Comparison of ENCODE assay signal across 11 cellular contexts in genomic region chr14:35932136-35932535, GRCh38.
DNase-seq lines count a peak whose midpoint lies in the region; ATAC-seq and TF ChIP-seq lines count a peak whose summit lies in the region.
"Had no signal": no experiment of that assay in that cellular context is flagged by ENCODE, and none has a peak within 500 bp of the region (broad histone marks: within the 10 kb centered on the region; RNA-seq: fewer than 3 reads in every experiment).

No MANE protein-coding gene starts in this region.

- H2AFZ ChIP-seq in GM23338 (peak overlapping the region; percentile 85; the same call in 1 of the 2 replicates), neural progenitor cell (replicated peaks) (peak overlapping the region; percentile 87), PC-9 (no peak overlapping the region)

- H3K27ac Mint-ChIP-seq in activated naive CD4-positive, alpha-beta T cell treated with anti-CD3 and anti-CD28 coated beads, Interleukin-2, amount 10 ng/mL, durations not matched to agents 7 days and 5 days = peak overlapping the region; percentile 69
- H3K27ac Mint-ChIP-seq in GM23338 = no peak overlapping the region
- no peak overlapping the region for H3K27ac Mint-ChIP-seq in neural progenitor cell
- H3K27ac Mint-ChIP-seq: stimulated activated memory B cell treated with anti-CD40 and anti-IgM and Interleukin-4, amounts not matched to agents 10 μg/mL and 1 μg/mL and 100 μg/mL, for 72 hours had no signal

- H3K4me2 ChIP-seq in GM23338 (no peak overlapping the region), neural progenitor cell (no peak overlapping the region), PC-9 (no peak overlapping the region)

- H3F3A ChIP-seq in GM23338 (replicated peaks; ENCODE audit: low read depth) = no peaks in the 10 kb centered on the region
- peaks cover 1% of the 10 kb centered on the region for H3F3A ChIP-seq in neural progenitor cell (ENCODE audit: low read depth)
- H3F3A ChIP-seq in PC-9 (ENCODE audit: insufficient read depth, low read depth) = no peaks in the 10 kb centered on the region

- no peaks in the 10 kb centered on the region for H3K9me3 ChIP-seq in KOPT-K1 (ENCODE audit: insufficient read depth, low read length, poor library complexity, severe bottlenecking)
- H3K9me3 ChIP-seq in neural progenitor cell (ENCODE audit: low read depth) = no peaks in the 10 kb centered on the region
- no peaks in the 10 kb centered on the region for H3K9me3 ChIP-seq in PC-9 (ENCODE audit: insufficient read depth, low read depth)

- intact Hi-C loops in PC-9 (cut with micrococcal nuclease; ENCODE audit: unreplicated experiment) = no loop called here

- POLR2A ChIA-PET in PC-9 (lab: Charles Lee; ENCODE audit: unreplicated experiment) = no interaction called here

- TF ChIP-seq CTCF in GM23338 (conservative IDR thresholded peaks at IDR 0.05; ENCODE audit: low read depth in 2 of 2) (no peak), neural progenitor cell (IDR thresholded peaks at IDR 0.05) (no peak), PC-9 (conservative IDR thresholded peaks at IDR 0.05) (no peak)

- H4K20me1 ChIP-seq in GM23338 (replicated peaks; ENCODE audit: insufficient read depth) (no peaks in the 10 kb centered on the region), neural progenitor cell (ENCODE audit: low read depth) (no peaks in the 10 kb centered on the region), PC-9 (ENCODE audit: insufficient read depth) (no peaks in the 10 kb centered on the region)

- H3K9ac ChIP-seq in neural progenitor cell = no peak overlapping the region

- H3K9me3 Mint-ChIP-seq in activated naive CD4-positive, alpha-beta T cell treated with anti-CD3 and anti-CD28 coated beads, Interleukin-2, amount 10 ng/mL, durations not matched to agents 7 days and 5 days = no peaks in the 10 kb centered on the region
- H3K9me3 Mint-ChIP-seq in GM23338 = no peaks in the 10 kb centered on the region
- H3K9me3 Mint-ChIP-seq in neural progenitor cell = no peaks in the 10 kb centered on the region

- H3K9me2 ChIP-seq in GM23338 (ENCODE audit: insufficient read depth) (no peaks in the 10 kb centered on the region), PC-9 (ENCODE audit: insufficient read depth) (no peaks in the 10 kb centered on the region)

- no peaks in the 10 kb centered on the region for H3K36me3 Mint-ChIP-seq in activated naive CD4-positive, alpha-beta T cell treated with anti-CD3 and anti-CD28 coated beads, Interleukin-2, amount 10 ng/mL, durations not matched to agents 7 days and 5 days
- H3K36me3 Mint-ChIP-seq in GM23338 (ENCODE audit: low read depth) (no peaks in the 10 kb centered on the region), neural progenitor cell (no peaks in the 10 kb centered on the region)
- H3K36me3 Mint-ChIP-seq: stimulated activated memory B cell treated with anti-CD40 and anti-IgM and Interleukin-4, amounts not matched to agents 10 μg/mL and 1 μg/mL and 100 μg/mL, for 72 hours had no signal

- no peaks in the 10 kb centered on the region for H3K36me3 ChIP-seq in GM23338 (ENCODE audit: insufficient read depth)
- no peaks in the 10 kb centered on the region for H3K36me3 ChIP-seq in KOPT-K1 (ENCODE audit: insufficient read depth, low read length)
- no peaks in the 10 kb centered on the region for H3K36me3 ChIP-seq in neural progenitor cell
- no peaks in the 10 kb centered on the region for H3K36me3 ChIP-seq in PC-9 (ENCODE audit: low read depth)

- no TSS peak for BruUV-seq in PC-9 (replicated peaks; lab: Mats Ljungman, UMichigan)

- H3K4me3 Mint-ChIP-seq in activated naive CD4-positive, alpha-beta T cell treated with anti-CD3 and anti-CD28 coated beads, Interleukin-2, amount 10 ng/mL, durations not matched to agents 7 days and 5 days = no peak overlapping the region
- no peak overlapping the region for H3K4me3 Mint-ChIP-seq in GM23338
- H3K4me3 Mint-ChIP-seq in neural progenitor cell = no peak overlapping the region

- H3K27me3 ChIP-seq in GM23338 (ENCODE audit: insufficient read depth) (no peaks in the 10 kb centered on the region), neural progenitor cell (peaks cover 24% of the 10 kb centered on the region), PC-9 (ENCODE audit: insufficient read depth, low read depth) (no peaks in the 10 kb centered on the region)

- ATAC-seq in GM23338 = no peak
- ATAC-seq: stimulated activated memory B cell treated with anti-CD40 and anti-IgM and Interleukin-4, amounts not matched to agents 10 μg/mL and 1 μg/mL and 100 μg/mL, for 72 hours had no signal

- H3K4me3 ChIP-seq in GM23338 (no peak overlapping the region), neural progenitor cell (no peak overlapping the region), PC-9 (no peak overlapping the region)

- H3K4me1 ChIP-seq in GM23338 (ENCODE audit: insufficient read depth) = no peaks in the 10 kb centered on the region
- H3K4me1 ChIP-seq in neural progenitor cell = no peaks in the 10 kb centered on the region
- no peaks in the 10 kb centered on the region for H3K4me1 ChIP-seq in PC-9 (replicated peaks; ENCODE audit: insufficient read depth)

- H3K79me2 ChIP-seq in GM23338 (replicated peaks; ENCODE audit: insufficient read depth) (no peaks in the 10 kb centered on the region), neural progenitor cell (ENCODE audit: low read depth) (no peaks in the 10 kb centered on the region), PC-9 (ENCODE audit: low read depth) (no peaks in the 10 kb centered on the region)

- DNase-seq in activated naive CD4-positive, alpha-beta T cell treated with anti-CD3 and anti-CD28 coated beads, Interleukin-2, amount 10 ng/mL, durations not matched to agents 7 days and 5 days = no peak
- no peak for DNase-seq in activated naive CD4-positive, alpha-beta T cell treated with Interleukin-2 at 50 U/mL for 16 hours
- no peak for DNase-seq in GM23338 (ENCODE audit: low spot score)
- no peak for DNase-seq in neural progenitor cell (ENCODE audit: low spot score)
- DNase-seq in DMS53 (lab: John Stamatoyannopoulos, UW) = no peak
- no peak for DNase-seq in NCI-H82 treated with DMSO at 0.1 percent for 48 hours (lab: John Stamatoyannopoulos, UW; ENCODE audit: unreplicated experiment)
- DNase-seq in PC-9 = no peak
- DNase-seq: kidney, NCI-H1092 had no signal

- peaks cover 39% of the 10 kb centered on the region for H3K4me1 Mint-ChIP-seq in activated naive CD4-positive, alpha-beta T cell treated with anti-CD3 and anti-CD28 coated beads, Interleukin-2, amount 10 ng/mL, durations not matched to agents 7 days and 5 days
- H3K4me1 Mint-ChIP-seq in GM23338 (0 out of 3 replicates have a peak, but pooled peaks cover 3% of the 10 kb centered on the region), neural progenitor cell (no peaks in the 10 kb centered on the region)

- no peaks in the 10 kb centered on the region for H3K27me3 Mint-ChIP-seq in activated naive CD4-positive, alpha-beta T cell treated with anti-CD3 and anti-CD28 coated beads, Interleukin-2, amount 10 ng/mL, durations not matched to agents 7 days and 5 days
- H3K27me3 Mint-ChIP-seq in GM23338 (ENCODE audit: insufficient read depth, low read depth, poor library complexity) = no peaks in the 10 kb centered on the region
- H3K27me3 Mint-ChIP-seq in neural progenitor cell (ENCODE audit: insufficient read depth, low read depth) = no peaks in the 10 kb centered on the region
- H3K27me3 Mint-ChIP-seq: stimulated activated memory B cell treated with anti-CD40 and anti-IgM and Interleukin-4, amounts not matched to agents 10 μg/mL and 1 μg/mL and 100 μg/mL, for 72 hours had no signal

- H3K27ac ChIP-seq in GM23338 (ENCODE audit: low read depth) (no peak overlapping the region), KOPT-K1 (ENCODE audit: low read depth, low read length, poor library complexity, severe bottlenecking) (peak overlapping the region; percentile 89), neural progenitor cell (no peak overlapping the region), PC-9 (no peak overlapping the region)

- CTCF ChIA-PET in activated naive CD4-positive, alpha-beta T cell treated with anti-CD3 and anti-CD28 coated beads, Interleukin-2, amount 10 ng/mL, durations not matched to agents 7 days and 5 days (lab: Charles Lee) = no interaction called here
- CTCF ChIA-PET in PC-9 (lab: Charles Lee) = interaction anchor here (0.6 kb wide), 1 partner anchor 31 kb away, joined by 4 read pairs; no protein-coding TSS in a partner anchor
